In the genomic region with DNA sequence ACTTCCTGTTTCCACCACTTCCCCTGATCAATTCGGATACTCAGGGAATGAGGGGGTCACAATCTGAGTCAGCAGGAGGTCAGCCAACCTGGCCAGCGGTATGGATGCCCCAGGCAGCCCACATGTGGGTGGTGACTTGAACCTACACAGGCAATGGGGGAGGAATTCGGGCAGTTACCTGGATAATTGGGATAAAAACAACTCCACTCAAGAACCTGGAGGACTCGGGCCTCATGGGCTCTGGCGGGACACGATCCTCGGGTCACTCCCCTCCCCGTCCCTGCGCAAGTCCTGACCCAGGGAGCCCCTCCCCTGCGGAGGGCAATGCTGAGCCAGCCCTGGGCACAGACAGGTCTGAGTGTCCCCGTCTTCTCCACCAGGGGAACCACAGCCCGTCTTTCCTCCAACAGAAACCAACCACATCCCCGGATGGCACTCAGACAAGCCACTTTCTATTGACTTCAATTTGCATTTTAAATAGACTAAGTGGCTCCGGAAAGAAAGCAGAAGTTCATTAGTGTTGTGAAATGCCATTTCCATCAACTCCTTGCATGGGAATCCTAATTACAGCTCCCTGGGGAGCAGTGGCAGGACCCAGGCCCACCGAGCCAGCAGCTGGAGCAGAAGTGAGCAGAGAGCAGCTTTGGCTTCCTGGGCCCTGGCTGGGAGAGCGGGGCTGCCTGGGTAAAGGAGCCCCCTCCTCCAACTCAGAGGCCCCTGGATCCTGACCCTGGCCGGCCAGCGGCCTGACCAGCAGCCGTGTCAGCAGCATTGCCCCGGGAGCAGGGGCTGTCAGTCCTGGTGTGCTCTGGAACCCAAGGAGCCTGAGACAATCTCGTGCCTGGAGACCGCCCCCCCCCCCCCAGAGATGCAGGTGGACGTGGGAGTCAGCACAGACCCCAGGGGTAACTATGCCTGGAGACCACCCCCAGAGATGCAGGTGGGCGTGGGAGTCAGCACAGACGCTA, we compare ENCODE assay signal across 21 cellular contexts.
DNase-seq lines count a peak whose midpoint lies in the region; ATAC-seq, FAIRE-seq and TF ChIP-seq lines count a peak whose summit lies in the region.
"Had no signal": no experiment of that assay in that cellular context is flagged by ENCODE, and none has a peak within 500 bp of the region (broad histone marks: within the 10 kb centered on the region; RNA-seq: fewer than 3 reads in every experiment).

No MANE protein-coding gene starts in this region.

- no peaks in the 10 kb centered on the region for H3K4me1 Mint-ChIP-seq in HFFc6 (ENCODE audit: low read depth)
- H3K4me1 Mint-ChIP-seq: mesothelial cell of epicardium had no signal

- TF ChIP-seq POLR2A in K562 (conservative IDR thresholded peaks at IDR 0.05) = no peak

- no peak overlapping the region; a peak in 1 of 4 replicates for H3K9ac ChIP-seq in K562 (ENCODE audit: insufficient read depth in 1 of 2, low read depth in 2 of 2, low read length in 2 of 2)

- H3K36me3 Mint-ChIP-seq in HFFc6 (ENCODE audit: low read depth) = peaks cover 5% of the 10 kb centered on the region
- H3K36me3 Mint-ChIP-seq: mesothelial cell of epicardium; natural killer cell treated with Interleukin-12 subunit alpha and Interleukin-12 subunit beta and Interleukin-15 and Interleukin-18, amount 100 ng/mL, for 72 hours had no signal

- no peak overlapping the region for H2AFZ ChIP-seq in K562 (ENCODE audit: low read depth, low read length)

- POLR2A ChIA-PET in K562 (lab: Yijun Ruan, JAX) = no interaction called here

- no peaks in the 10 kb centered on the region for H3K79me2 ChIP-seq in K562 (ENCODE audit: control insufficient read depth, insufficient read depth, low read length)

- peak; percentile 40 to 67 (median 61); a peak in 5 of 6 replicates for TF ChIP-seq CTCF in K562 (IDR thresholded peaks at IDR 0.05 in 2 of 3, conservative IDR thresholded peaks at IDR 0.05 in 1 of 3; ENCODE audit: insufficient read depth in 2 of 3, low read depth in 1 of 3, low read length in 3 of 3)
- TF ChIP-seq CTCF in BE2C (IDR thresholded peaks at IDR 0.05; ENCODE audit: low read depth, low read length) = no peak; the same call in 1 of the 2 replicates
- TF ChIP-seq CTCF in HFFc6 (IDR thresholded peaks at IDR 0.05) = no peak

- H3K36me3 ChIP-seq in K562 (ENCODE audit: control insufficient read depth, insufficient read depth, low read length) (no peaks in the 10 kb centered on the region), BE2C (no peaks in the 10 kb centered on the region)
- H3K36me3 ChIP-seq: cardiac muscle cell, gastrocnemius medialis, stomach had no signal

- H3K4me1 ChIP-seq in K562 (replicated peaks in 1 of 2; ENCODE audit: control insufficient read depth in 2 of 2, insufficient read depth in 2 of 2, low read length in 2 of 2) = peaks cover 0 to 10% of the 10 kb centered on the region in 2 experiments; a peak in 2 of 5 replicates
- no peaks in the 10 kb centered on the region for H3K4me1 ChIP-seq in BE2C
- H3K4me1 ChIP-seq: gastrocnemius medialis, stomach had no signal

- CTCF ChIA-PET in K562 (lab: Yijun Ruan, JAX; ENCODE audit: low intra/inter-chr PET ratio) = no interaction called here

- FAIRE-seq in K562 (lab: Jason Lieb, UNC) = no peak
- FAIRE-seq: GM18507, RCC 7860 had no signal

- in situ Hi-C loops in K562 (cut with MboI) = no loop called here

- WGBS in K562 (ENCODE audit: insufficient coverage, low coverage, missing lambda C conversion rate) = 5% methylated on average over 20 of the region's 25 CpGs

- ATAC-seq in K562 (peak; percentile 90), HG02870 (IDR thresholded peaks at IDR 0.05; ENCODE audit: unreplicated experiment) (no peak)
- ATAC-seq: gastrocnemius medialis; natural killer cell treated with Interleukin-12 subunit alpha and Interleukin-12 subunit beta and Interleukin-15 and Interleukin-18, amount 100 ng/mL, for 72 hours had no signal

- H3K4me2 ChIP-seq in K562 (ENCODE audit: insufficient read depth, low read length) = no peak overlapping the region

- H3K27ac Mint-ChIP-seq in HFFc6 = no peak overlapping the region
- H3K27ac Mint-ChIP-seq: CD4-positive, alpha-beta T cell; mesothelial cell of epicardium; natural killer cell treated with Interleukin-12 subunit alpha and Interleukin-12 subunit beta and Interleukin-15 and Interleukin-18, amount 100 ng/mL, for 72 hours had no signal

- H3K27ac ChIP-seq in K562 (ENCODE audit: extremely low read depth, low read depth, low read length) = no peak overlapping the region
- H3K27ac ChIP-seq: cardiac muscle cell, gastrocnemius medialis, stomach had no signal

- H3K4me3 Mint-ChIP-seq in HFFc6 = no peak overlapping the region
- H3K4me3 Mint-ChIP-seq: CD4-positive, alpha-beta T cell; mesothelial cell of epicardium; natural killer cell treated with Interleukin-12 subunit alpha and Interleukin-12 subunit beta and Interleukin-15 and Interleukin-18, amount 100 ng/mL, for 72 hours had no signal

- TF ChIP-seq EP300 in K562 (IDR thresholded peaks at IDR 0.05; ENCODE audit: low read length) = no peak

- H3K27me3 Mint-ChIP-seq in HFFc6 (ENCODE audit: insufficient read depth) = no peaks in the 10 kb centered on the region; the same call in none of the 2 replicates

- H4K20me1 ChIP-seq in K562 (replicated peaks; ENCODE audit: control insufficient read depth, insufficient read depth, low read length) = no peaks in the 10 kb centered on the region

- H3K9me3 ChIP-seq in K562 (replicated peaks; ENCODE audit: control insufficient read depth, insufficient read depth, low read depth, low read length) (no peaks in the 10 kb centered on the region), BE2C (no peaks in the 10 kb centered on the region)
- H3K9me3 ChIP-seq: gastrocnemius medialis, stomach had no signal

- peak; percentile 16 for DNase-seq in activated CD4-positive, alpha-beta T cell treated with anti-CD3 and anti-CD28 coated beads for 48 hours
- DNase-seq in activated CD4-positive, alpha-beta T cell treated with anti-CD3 and anti-CD28 coated beads, Interleukin-2, amount 50 U/mL, for 48 hours = no peak
- DNase-seq in NCI-H526 treated with DMSO at 0.1 percent for 48 hours (lab: John Stamatoyannopoulos, UW) (peak; percentile 93), K562 (ENCODE audit: extremely low read depth in 1 of 4, low spot score in 3 of 4) (peak in 1 of 4 experiments; percentile 36), BE2C (no peak), 8988T (no peak), HFFc6 (no peak)
- DNase-seq: activated gamma-delta T cell; CD4-positive, alpha-beta T cell; DMS53; gastrocnemius medialis; NCI-H146; NCI-H2171; stomach; trophoblast cell had no signal

- H3K27me3 ChIP-seq in K562 (ENCODE audit: control insufficient read depth in 2 of 2, insufficient read depth in 2 of 2, low read length in 2 of 2) (peaks cover 0 to 5% of the 10 kb centered on the region in 2 experiments; a peak in 2 of 5 replicates), BE2C (no peaks in the 10 kb centered on the region)
- H3K27me3 ChIP-seq: cardiac muscle cell, gastrocnemius medialis had no signal

- H3K4me3 ChIP-seq in K562 (no peak overlapping the region), BE2C (ENCODE audit: low read depth, low read length) (no peak overlapping the region)
- H3K4me3 ChIP-seq: cardiac muscle cell, gastrocnemius medialis, stomach had no signal

- no TSS peak for BruUV-seq in K562 (replicated peaks; lab: Mats Ljungman, UMichigan)

- H3K9me3 Mint-ChIP-seq in HFFc6 = peaks cover 48% of the 10 kb centered on the region
- H3K9me3 Mint-ChIP-seq: CD4-positive, alpha-beta T cell; natural killer cell treated with Interleukin-12 subunit alpha and Interleukin-12 subunit beta and Interleukin-15 and Interleukin-18, amount 100 ng/mL, for 72 hours had no signal

- intact Hi-C loops in K562 (cut with micrococcal nuclease) = loop anchor here (10.0 kb wide), 1 partner anchor 127 kb away; no protein-coding TSS in a partner anchor

- no peaks in the 10 kb centered on the region for H3K9me1 ChIP-seq in K562 (ENCODE audit: control insufficient read depth, insufficient read depth, low read length)

- TF ChIP-seq RAD21 in K562 (CRISPR knock-in tag; conservative IDR thresholded peaks at IDR 0.05 in 1 of 2, IDR thresholded peaks at IDR 0.05 in 1 of 2) = peak; percentile 9 to 53; a peak in 2 of 4 replicates

TF ChIP-seq in K562, 482 proteins besides CTCF, POLR2A, EP300 and RAD21:
- peak in 1 of 2 experiments; percentile 34; a peak in 1 of 4 replicates for TF ChIP-seq NRF1 (conservative IDR thresholded peaks at IDR 0.05 in 1 of 2, IDR thresholded peaks at IDR 0.05 in 1 of 2)
- TF ChIP-seq, protein P1, sequence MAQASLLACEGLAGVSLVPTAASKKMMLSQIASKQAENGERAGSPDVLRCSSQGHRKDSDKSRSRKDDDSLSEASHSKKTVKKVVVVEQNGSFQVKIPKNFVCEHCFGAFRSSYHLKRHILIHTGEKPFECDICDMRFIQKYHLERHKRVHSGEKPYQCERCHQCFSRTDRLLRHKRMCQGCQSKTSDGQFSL (CRISPR knock-in tag; IDR thresholded peaks at IDR 0.05) = no peak
- TF ChIP-seq, protein P1 (tag; IDR thresholded peaks at IDR 0.05) = no peak
- 0 out of 2 replicates have a peak, but pooled peaks have one; percentile 15 for TF ChIP-seq SMC3 (conservative IDR thresholded peaks at IDR 0.05; ENCODE audit: insufficient read depth, low read depth, low read length)

Comparison
In these comparisons a context has a peak if more than half of its experiments do, and no peak if none do; other contexts are left out.
1. DNase-seq: peak in activated CD4-positive, alpha-beta T cell treated with anti-CD3 and anti-CD28 coated beads for 48 hours (single experiment) and NCI-H526 treated with DMSO at 0.1 percent for 48 hours (single experiment); none in activated CD4-positive, alpha-beta T cell treated with anti-CD3 and anti-CD28 coated beads, Interleukin-2, amount 50 U/mL, for 48 hours (0 of 2), BE2C (single experiment), 8988T (single experiment) and HFFc6 (single experiment).
2. CTCF ChIP-seq: peak in K562 (3 of 3); none in BE2C (single experiment) and HFFc6 (single experiment).